Comparison of ENCODE assay signal across 1 cellular context in genomic region chr11:125624756-125625213, GRCh38.
TF ChIP-seq lines count a peak whose summit lies in the region.

Gene CHEK1 (plus strand): TSS chr11:125625163. CDS start chr11:125626769, 1,606 bp downstream.

TF ChIP-seq in HepG2, 621 proteins besides CTCF, POLR2A, EP300 and RAD21 (continued from another document):
- TF ChIP-seq TFDP2 (CRISPR knock-in tag; IDR thresholded peaks at IDR 0.05) (no peak), CSRNP2 (CRISPR knock-in tag; conservative IDR thresholded peaks at IDR 0.05; ENCODE audit: low read depth) (no peak), ZSCAN21 (CRISPR knock-in tag; IDR thresholded peaks at IDR 0.05; ENCODE audit: borderline replicate concordance) (no peak), SIX4 (CRISPR knock-in tag; IDR thresholded peaks at IDR 0.05) (no peak), MAFG (CRISPR knock-in tag; IDR thresholded peaks at IDR 0.05) (no peak), ZNF329 (CRISPR knock-in tag; IDR thresholded peaks at IDR 0.05; ENCODE audit: low read depth) (no peak), CREBL2 (CRISPR knock-in tag; IDR thresholded peaks at IDR 0.05; ENCODE audit: borderline replicate concordance) (no peak), TRIM22 (IDR thresholded peaks at IDR 0.05) (no peak), POGZ (CRISPR knock-in tag; IDR thresholded peaks at IDR 0.05) (no peak), CENPX (CRISPR knock-in tag; IDR thresholded peaks at IDR 0.05) (no peak), SMC3 (IDR thresholded peaks at IDR 0.05; ENCODE audit: low read length) (no peak), ZNF274 (CRISPR knock-in tag; IDR thresholded peaks at IDR 0.05) (no peak), KDM3A (CRISPR knock-in tag; IDR thresholded peaks at IDR 0.05; ENCODE audit: low read depth) (no peak), NR0B2 (CRISPR knock-in tag; IDR thresholded peaks at IDR 0.05) (no peak), JUND (CRISPR knock-in tag; IDR thresholded peaks at IDR 0.05) (no peak)
